ENCODE assay signal across 12 cellular contexts in the genomic region with DNA sequence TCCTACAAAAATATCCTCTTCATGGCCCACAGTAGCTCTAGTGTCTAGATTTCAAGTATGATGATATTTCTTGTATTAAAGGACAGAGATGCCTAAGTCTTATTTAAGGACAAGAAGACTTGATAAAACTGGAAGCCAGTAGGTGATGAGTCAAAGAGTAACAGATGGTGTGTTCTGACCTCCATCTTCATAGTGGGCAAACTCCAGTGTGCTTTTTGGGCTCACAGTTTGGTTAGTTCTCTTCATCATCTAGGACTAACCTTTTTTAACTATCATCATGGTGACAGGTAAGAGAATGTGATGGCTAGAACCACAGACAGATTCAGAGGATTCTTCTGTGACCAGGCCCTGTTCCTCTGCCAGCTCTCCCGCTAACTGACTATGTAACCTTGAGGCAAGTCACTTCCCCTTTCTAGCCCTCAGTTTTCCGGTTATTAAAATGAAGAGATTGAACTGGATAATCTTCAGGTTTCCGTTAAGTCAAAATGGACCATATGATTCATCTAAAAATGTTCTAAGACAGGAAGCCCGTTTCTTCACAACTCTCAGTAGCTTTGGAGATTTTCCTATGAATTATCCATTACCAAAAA.
DNase-seq lines count a peak whose midpoint lies in the region; ATAC-seq and TF ChIP-seq lines count a peak whose summit lies in the region.
"Had no signal": no experiment of that assay in that cellular context is flagged by ENCODE, and none has a peak within 500 bp of the region (broad histone marks: within the 10 kb centered on the region; RNA-seq: fewer than 3 reads in every experiment).

No MANE protein-coding gene starts in this region.

- peaks cover 12% of the 10 kb centered on the region for H3K27me3 Mint-ChIP-seq in endothelial cell (ENCODE audit: unreplicated experiment)

- ATAC-seq in GM18498 (IDR thresholded peaks at IDR 0.05; ENCODE audit: unreplicated experiment) (peak; percentile 67), HG02610 (IDR thresholded peaks at IDR 0.05; ENCODE audit: unreplicated experiment) (peak; percentile 71)

- H3K27ac Mint-ChIP-seq in endothelial cell (ENCODE audit: unreplicated experiment): no peak overlapping the region

- no peak for TF ChIP-seq CTCF in endothelial cell (IDR thresholded peaks at IDR 0.05; ENCODE audit: unreplicated experiment)

- H3K4me3 Mint-ChIP-seq in endothelial cell (ENCODE audit: unreplicated experiment): peak overlapping the region; percentile 20

- DNase-seq in NOMO-1 treated with DMSO at 0.1 percent for 48 hours (lab: John Stamatoyannopoulos, UW; ENCODE audit: unreplicated experiment) (peak; percentile 75), endothelial cell (ENCODE audit: low spot score) (no peak), DMS114 treated with DMSO at 0.1 percent for 48 hours (lab: John Stamatoyannopoulos, UW; ENCODE audit: unreplicated experiment) (no peak), hippocampal formation (lab: John Stamatoyannopoulos, UW) (no peak), EL (no peak), glomerular visceral epithelial cell (ENCODE audit: extremely low spot score) (no peak)
- DNase-seq: colonic mucosa, islet precursor cell, NCI-H2081 treated with DMSO at 0.1 percent for 48 hours, Peyer's patch had no signal

- H3K9me3 Mint-ChIP-seq in endothelial cell (ENCODE audit: unreplicated experiment): no peaks in the 10 kb centered on the region

- peaks cover 32% of the 10 kb centered on the region for H3K36me3 Mint-ChIP-seq in endothelial cell (ENCODE audit: low read depth, unreplicated experiment)

- peaks cover 7% of the 10 kb centered on the region for H3K4me1 Mint-ChIP-seq in endothelial cell (ENCODE audit: unreplicated experiment)
